In genomic region chr3:138365253-138365555, GRCh38 we compare ENCODE assay signal across 21 cellular contexts. TPM values are rescaled to one million over a fixed set of nuclear protein-coding genes. Genes with fewer than 3 reads are reported as not detected.
"Had no signal": no experiment of that assay in that cellular context is flagged by ENCODE, and none has a peak within 500 bp of the region (broad histone marks: within the 10 kb centered on the region; RNA-seq: fewer than 3 reads in every experiment).

No MANE protein-coding gene starts in this region.

- H3K9me3 ChIP-seq: esophagus muscularis mucosa, gastrocnemius medialis, thoracic aorta had no signal

- H3K9ac ChIP-seq: parathyroid adenoma had no signal

- H3K36me3 ChIP-seq: gastrocnemius medialis, thoracic aorta had no signal

- ATAC-seq: effector memory CD8-positive, alpha-beta T cell; gastrocnemius medialis; naive thymus-derived CD4-positive, alpha-beta T cell; stimulated activated effector memory CD8-positive, alpha-beta T cell treated with anti-CD3 and anti-CD28 coated beads, Interleukin-12 subunit alpha, Interleukin-12 subunit beta, amount 100 ng/mL, for 72 hours had no signal

- H3K4me1 Mint-ChIP-seq: immature natural killer cell; naive thymus-derived CD4-positive, alpha-beta T cell; stimulated activated effector memory CD8-positive, alpha-beta T cell treated with anti-CD3 and anti-CD28 coated beads, Interleukin-12 subunit alpha, Interleukin-12 subunit beta, amount 100 ng/mL, for 72 hours had no signal

- H3K9me3 Mint-ChIP-seq: effector memory CD8-positive, alpha-beta T cell; immature natural killer cell; naive thymus-derived CD4-positive, alpha-beta T cell; nephron progenitor cell; stimulated activated effector memory CD8-positive, alpha-beta T cell treated with anti-CD3 and anti-CD28 coated beads, Interleukin-12 subunit alpha, Interleukin-12 subunit beta, amount 100 ng/mL, for 72 hours; stimulated activated naive CD8-positive, alpha-beta T cell treated with anti-CD3 and anti-CD28 coated beads, Interleukin-15, Interleukin-2, amounts not matched to agents 100 ng/mL and 50 ng/mL, for 24 hours had no signal

- H3K4me3 Mint-ChIP-seq: effector memory CD8-positive, alpha-beta T cell; immature natural killer cell; naive thymus-derived CD4-positive, alpha-beta T cell; nephron progenitor cell; stimulated activated effector memory CD8-positive, alpha-beta T cell treated with anti-CD3 and anti-CD28 coated beads, Interleukin-12 subunit alpha, Interleukin-12 subunit beta, amount 100 ng/mL, for 72 hours; stimulated activated naive CD8-positive, alpha-beta T cell treated with anti-CD3 and anti-CD28 coated beads, Interleukin-15, Interleukin-2, amounts not matched to agents 100 ng/mL and 50 ng/mL, for 24 hours had no signal

- DNase-seq: central memory CD4-positive, alpha-beta T cell; cortex of kidney; effector memory CD8-positive, alpha-beta T cell; gastrocnemius medialis; immature natural killer cell; mesendoderm; naive thymus-derived CD4-positive, alpha-beta T cell; nephron progenitor cell; stimulated activated CD4-positive, alpha-beta T cell treated with anti-CD3 and anti-CD28 coated beads, Interleukin-4, amount 100 ng/mL, for 1 hour; stimulated activated CD8-positive, alpha-beta memory T cell treated with anti-CD3 and anti-CD28 coated beads, Interleukin-4, amount 100 ng/mL, for 48 hours; substantia nigra; trophoblast cell had no signal

- H3K27ac Mint-ChIP-seq: effector memory CD8-positive, alpha-beta T cell; immature natural killer cell; naive thymus-derived CD4-positive, alpha-beta T cell; nephron progenitor cell; stimulated activated effector memory CD8-positive, alpha-beta T cell treated with anti-CD3 and anti-CD28 coated beads, Interleukin-12 subunit alpha, Interleukin-12 subunit beta, amount 100 ng/mL, for 72 hours; stimulated activated naive CD8-positive, alpha-beta T cell treated with anti-CD3 and anti-CD28 coated beads, Interleukin-15, Interleukin-2, amounts not matched to agents 100 ng/mL and 50 ng/mL, for 24 hours had no signal

- H3K4me3 ChIP-seq: esophagus muscularis mucosa, gastrocnemius medialis, smooth muscle cell, thoracic aorta had no signal

- H3K36me3 Mint-ChIP-seq: immature natural killer cell; naive thymus-derived CD4-positive, alpha-beta T cell; stimulated activated effector memory CD8-positive, alpha-beta T cell treated with anti-CD3 and anti-CD28 coated beads, Interleukin-12 subunit alpha, Interleukin-12 subunit beta, amount 100 ng/mL, for 72 hours had no signal

- H3K27me3 ChIP-seq: esophagus muscularis mucosa, gastrocnemius medialis had no signal

- H3K27ac ChIP-seq: epithelial cell of prostate, esophagus muscularis mucosa, parathyroid adenoma, thoracic aorta had no signal

- H3K4me1 ChIP-seq: parathyroid adenoma had no signal

RNA-seq across cellular contexts. Expression of gene NME9, which starts 35.6 kb away (rescaled TPM):
- total RNA-seq: chondrocyte, pulmonary artery endothelial cell, smooth muscle cell, thoracic aorta had no signal
